ENCODE assay signal across 28 cellular contexts in the genomic region with DNA sequence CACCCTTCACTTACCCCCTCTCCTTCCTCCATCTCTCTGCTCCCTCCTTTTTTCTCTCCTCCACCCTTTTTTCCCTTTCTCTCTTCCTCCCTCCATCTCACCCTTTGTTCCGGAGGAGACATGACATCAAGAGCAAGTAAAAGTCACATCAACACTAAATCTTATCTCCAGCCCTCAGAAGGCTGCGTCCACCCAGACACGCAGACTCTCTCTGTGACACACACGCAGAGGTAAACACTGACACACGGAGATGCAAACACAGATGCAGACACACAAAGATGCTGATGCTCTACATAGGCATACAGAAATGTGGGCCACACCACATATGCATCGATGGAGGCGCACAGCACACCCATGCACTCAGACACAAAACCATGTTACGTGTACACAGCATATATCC. TPM values are rescaled to one million over a fixed set of nuclear protein-coding genes. Genes with fewer than 3 reads are reported as not detected.
"Had no signal": no experiment of that assay in that cellular context is flagged by ENCODE, and none has a peak within 500 bp of the region (broad histone marks: within the 10 kb centered on the region; RNA-seq: fewer than 3 reads in every experiment).

No MANE protein-coding gene starts in this region.

- DNase-seq: colonic mucosa; effector CD8-positive, alpha-beta T cell; endodermal cell; foreskin fibroblast; gastrocnemius medialis; head of caudate nucleus; natural killer cell; nucleus accumbens; ovary; psoas muscle; right cardiac atrium; sigmoid colon; spleen; stimulated activated CD4-positive, alpha-beta T cell treated with anti-CD3 and anti-CD28 coated beads, Interleukin-4, amount 100 ng/mL, for 4 hours; stimulated activated naive CD8-positive, alpha-beta T cell treated with anti-CD3 and anti-CD28 coated beads, Interleukin-15, Interleukin-2, amounts not matched to agents 100 U/mL and 50 U/mL, for 24 hours; substantia nigra; testis; tibial artery had no signal

- H3K9me3 Mint-ChIP-seq: dendritic cell treated with granulocyte-macrophage colony-stimulating factor and Interleukin-4, amounts not matched to agents 40 ng/mL and 50 ng/mL, for 4 days; endodermal cell; memory B cell; natural killer cell; stimulated activated memory B cell treated with anti-CD40 and anti-IgM and Interleukin-4, amounts not matched to agents 10 μg/mL and 1 μg/mL and 100 μg/mL, for 72 hours; type B pancreatic cell had no signal

- H3K9me3 ChIP-seq: colonic mucosa, gastrocnemius medialis, ovary, psoas muscle, sigmoid colon, spleen, testis, tibial artery had no signal

- H3K36me3 ChIP-seq: colonic mucosa, gastrocnemius medialis, ovary, sigmoid colon, spleen, tibial artery had no signal

- H3K4me3 Mint-ChIP-seq: dendritic cell treated with granulocyte-macrophage colony-stimulating factor and Interleukin-4, amounts not matched to agents 40 ng/mL and 50 ng/mL, for 4 days; endodermal cell; memory B cell; natural killer cell; stimulated activated memory B cell treated with anti-CD40 and anti-IgM and Interleukin-4, amounts not matched to agents 10 μg/mL and 1 μg/mL and 100 μg/mL, for 72 hours; type B pancreatic cell had no signal

- H3K27ac ChIP-seq: colonic mucosa, epithelial cell of prostate, gastrocnemius medialis, ovary, psoas muscle, sigmoid colon, spleen, testis, tibial artery had no signal

- H3K4me1 Mint-ChIP-seq: endodermal cell had no signal

- ATAC-seq: esophagus mucosa; gastrocnemius medialis; left lobe of liver; natural killer cell; psoas muscle; right cardiac atrium; stimulated activated memory B cell treated with anti-CD40 and anti-IgM and Interleukin-4, amounts not matched to agents 10 μg/mL and 1 μg/mL and 100 μg/mL, for 72 hours; stimulated activated naive CD8-positive, alpha-beta T cell treated with anti-CD3 and anti-CD28 coated beads, Interleukin-15, Interleukin-2, amounts not matched to agents 100 U/mL and 50 U/mL, for 24 hours had no signal

- H3K4me3 ChIP-seq: colonic mucosa, gastrocnemius medialis, lung, ovary, psoas muscle, sigmoid colon, spleen, testis, tibial artery had no signal

- H3K4me1 ChIP-seq: colonic mucosa, gastrocnemius medialis, psoas muscle, sigmoid colon, testis, tibial artery had no signal

- H3K27ac Mint-ChIP-seq: dendritic cell treated with granulocyte-macrophage colony-stimulating factor and Interleukin-4, amounts not matched to agents 40 ng/mL and 50 ng/mL, for 4 days; endodermal cell; memory B cell; natural killer cell; type B pancreatic cell had no signal

- H3K27me3 ChIP-seq: gastrocnemius medialis, ovary, testis had no signal

- H3K36me3 Mint-ChIP-seq: memory B cell; natural killer cell; stimulated activated memory B cell treated with anti-CD40 and anti-IgM and Interleukin-4, amounts not matched to agents 10 μg/mL and 1 μg/mL and 100 μg/mL, for 72 hours; type B pancreatic cell had no signal

- FAIRE-seq: keratinocyte had no signal

RNA-seq across cellular contexts. Expression of gene NRXN2, which starts 27.0 kb away (rescaled TPM):
- total RNA-seq: glomerular endothelial cell had no signal
- polyA plus RNA-seq: keratinocyte had no signal
